In genomic region chr1:219938706-219939105, GRCh38 we compare ENCODE assay signal across 17 cellular contexts. TPM values are rescaled to one million over a fixed set of nuclear protein-coding genes. Genes with fewer than 3 reads are reported as not detected.
A peak's percentile ranks its signal among the peaks of the same experiment; 100 is the strongest.
DNase-seq lines count a peak whose midpoint lies in the region; TF ChIP-seq lines count a peak whose summit lies in the region.
"Had no signal": no experiment of that assay in that cellular context is flagged by ENCODE, and none has a peak within 500 bp of the region (broad histone marks: within the 10 kb centered on the region; RNA-seq: fewer than 3 reads in every experiment).

No MANE protein-coding gene starts in this region.

- TF ChIP-seq CTCF in MCF 10A (IDR thresholded peaks at IDR 0.05; ENCODE audit: unreplicated experiment) = no peak
- no peak for TF ChIP-seq CTCF in breast epithelium (IDR thresholded peaks at IDR 0.05)
- no peak for TF ChIP-seq CTCF in SK-N-SH (IDR thresholded peaks at IDR 0.05)
- no peak for TF ChIP-seq CTCF in fibroblast of pulmonary artery (IDR thresholded peaks at IDR 0.05; ENCODE audit: low read length, missing control alignments)
- no peak for TF ChIP-seq CTCF in prostate gland (IDR thresholded peaks at IDR 0.05)
- no peak for TF ChIP-seq CTCF in vagina (IDR thresholded peaks at IDR 0.05)

- H4K20me1 ChIP-seq in SK-N-SH (ENCODE audit: insufficient read depth) = no peaks in the 10 kb centered on the region

- no peaks in the 10 kb centered on the region for H3K9me3 Mint-ChIP-seq in MCF 10A (ENCODE audit: unreplicated experiment)
- H3K9me3 Mint-ChIP-seq in activated naive CD4-positive, alpha-beta T cell treated with anti-CD3 and anti-CD28 coated beads for 36 hours = peaks cover 1% of the 10 kb centered on the region
- H3K9me3 Mint-ChIP-seq: neural crest cell had no signal

- WGBS in SK-N-SH (ENCODE audit: low lambda C conversion rate) = 15% methylated on average over 2 of the region's 2 CpGs
- WGBS in prostate gland = 10% methylated on average over 2 of the region's 2 CpGs

- no peaks in the 10 kb centered on the region for H3K27me3 ChIP-seq in breast epithelium
- no peaks in the 10 kb centered on the region; the same call in 1 of the 2 replicates for H3K27me3 ChIP-seq in SK-N-SH (ENCODE audit: insufficient read depth)
- H3K27me3 ChIP-seq in prostate gland (replicated peaks; ENCODE audit: insufficient read depth) = no peaks in the 10 kb centered on the region
- no peaks in the 10 kb centered on the region for H3K27me3 ChIP-seq in vagina

- TF ChIP-seq EP300 in SK-N-SH (IDR thresholded peaks at IDR 0.05; ENCODE audit: borderline replicate concordance in 1 of 2, low read depth in 1 of 2, low read length in 1 of 2) = no peak

- intact Hi-C loops in MCF 10A (cut with micrococcal nuclease) (no loop called here), breast epithelium (cut with DNase I; ENCODE audit: low total_unique reads) (no loop called here), prostate gland (cut with DNase I) (no loop called here), vagina (cut with DNase I) (no loop called here)
- intact Hi-C loops in activated naive CD4-positive, alpha-beta T cell treated with anti-CD3 and anti-CD28 coated beads for 36 hours (cut with micrococcal nuclease) = no loop called here

- no peak overlapping the region; the same call in 1 of the 2 replicates for H3K4me2 ChIP-seq in SK-N-SH

- no peak overlapping the region for H3K9ac ChIP-seq in SK-N-SH

- DNase-seq in MCF 10A (ENCODE audit: unreplicated experiment) (peak; percentile 56), breast epithelium (ENCODE audit: low spot score in 2 of 2) (no peak), SK-N-SH (no peak), fibroblast of pulmonary artery (ENCODE audit: low read depth) (peak; percentile 15), prostate gland (ENCODE audit: low spot score) (no peak), vagina (ENCODE audit: extremely low spot score in 2 of 2) (no peak), NCI-H2196 (lab: John Stamatoyannopoulos, UW; ENCODE audit: unreplicated experiment) (no peak)
- no peak for DNase-seq in activated naive CD4-positive, alpha-beta T cell treated with anti-CD3 and anti-CD28 coated beads for 36 hours
- DNase-seq: activated CD8-positive, alpha-beta memory T cell treated with anti-CD3 and anti-CD28 coated beads for 24 hours; activated naive CD4-positive, alpha-beta T cell treated with Interleukin-2 at 50 U/mL for 16 hours; DMS79; left cardiac atrium; NCI-H2171 treated with DMSO at 0.1 percent for 48 hours; transverse colon had no signal

- H3K9me2 ChIP-seq in SK-N-SH = no peaks in the 10 kb centered on the region

- H3F3A ChIP-seq in SK-N-SH (replicated peaks; ENCODE audit: insufficient read depth) = no peaks in the 10 kb centered on the region

- H2AFZ ChIP-seq in SK-N-SH (ENCODE audit: low read depth) = no peak overlapping the region

- POLR2A ChIA-PET in MCF 10A (lab: Yijun Ruan, JAX) (interaction anchor here (0.7 to 2.9 kb wide), 3 partner anchors 12 to 25 kb away, joined by 3 to 16 read pairs (median 4); no protein-coding TSS in a partner anchor), SK-N-SH (lab: Yijun Ruan, JAX) (no interaction called here)

- H3K27ac ChIP-seq in breast epithelium = no peak overlapping the region
- no peak overlapping the region for H3K27ac ChIP-seq in SK-N-SH (ENCODE audit: low read depth in 2 of 2, low read length in 1 of 2)
- H3K27ac ChIP-seq in prostate gland = no peak overlapping the region
- H3K27ac ChIP-seq in vagina = no peak overlapping the region
- H3K27ac ChIP-seq: gastroesophageal sphincter, transverse colon had no signal

- no peak overlapping the region for H3K27ac Mint-ChIP-seq in MCF 10A (ENCODE audit: low read depth, unreplicated experiment)
- no peak overlapping the region for H3K27ac Mint-ChIP-seq in activated naive CD4-positive, alpha-beta T cell treated with anti-CD3 and anti-CD28 coated beads for 36 hours

- CTCF ChIA-PET in MCF 10A (lab: Yijun Ruan, JAX) = interaction anchor here (0.7 to 1.3 kb wide), 6 partner anchors 12 to 1293 kb away, joined by 3 to 5 read pairs (median 3); no protein-coding TSS in a partner anchor
- CTCF ChIA-PET in SK-N-SH (lab: Yijun Ruan, JAX) = interaction anchor here (0.6 kb wide), 1 partner anchor 105 kb away, joined by 3 read pairs; no protein-coding TSS in a partner anchor
- CTCF ChIA-PET in activated naive CD4-positive, alpha-beta T cell treated with anti-CD3 and anti-CD28 coated beads for 36 hours (lab: Charles Lee) = no interaction called here

- no peak for TF ChIP-seq RAD21 in SK-N-SH (IDR thresholded peaks at IDR 0.05; ENCODE audit: low read length)

- no TSS peak for BruUV-seq in MCF 10A (replicated peaks; lab: Mats Ljungman, UMichigan)

- H3K36me3 ChIP-seq in breast epithelium (no peaks in the 10 kb centered on the region), SK-N-SH (replicated peaks in 1 of 2; ENCODE audit: control insufficient read depth in 1 of 2, insufficient read depth in 2 of 2, low read length in 1 of 2) (no peaks in the 10 kb centered on the region), prostate gland (no peaks in the 10 kb centered on the region), vagina (no peaks in the 10 kb centered on the region)
- H3K36me3 ChIP-seq: gastroesophageal sphincter, transverse colon had no signal

- no peak overlapping the region for H3K4me3 Mint-ChIP-seq in MCF 10A (ENCODE audit: unreplicated experiment)
- H3K4me3 Mint-ChIP-seq in activated naive CD4-positive, alpha-beta T cell treated with anti-CD3 and anti-CD28 coated beads for 36 hours = no peak overlapping the region
- H3K4me3 Mint-ChIP-seq: neural crest cell had no signal

- H3K4me3 ChIP-seq in breast epithelium (no peak overlapping the region), SK-N-SH (ENCODE audit: low read depth in 2 of 2, low read length in 1 of 2) (no peak overlapping the region), fibroblast of pulmonary artery (replicated peaks; ENCODE audit: low read depth, low read length) (no peak overlapping the region), prostate gland (no peak overlapping the region), vagina (no peak overlapping the region)
- H3K4me3 ChIP-seq: gastroesophageal sphincter, transverse colon had no signal

- no peaks in the 10 kb centered on the region for H3K4me1 Mint-ChIP-seq in MCF 10A (ENCODE audit: insufficient read depth, unreplicated experiment)
- no peaks in the 10 kb centered on the region for H3K4me1 Mint-ChIP-seq in activated naive CD4-positive, alpha-beta T cell treated with anti-CD3 and anti-CD28 coated beads for 36 hours (ENCODE audit: low read depth)

- H3K36me3 Mint-ChIP-seq in MCF 10A (ENCODE audit: insufficient read depth, unreplicated experiment) = no peaks in the 10 kb centered on the region
- no peaks in the 10 kb centered on the region for H3K36me3 Mint-ChIP-seq in activated naive CD4-positive, alpha-beta T cell treated with anti-CD3 and anti-CD28 coated beads for 36 hours (ENCODE audit: low read depth)

- H3K27me3 Mint-ChIP-seq in MCF 10A (ENCODE audit: insufficient read depth, unreplicated experiment) = peaks cover 66% of the 10 kb centered on the region
- H3K27me3 Mint-ChIP-seq in activated naive CD4-positive, alpha-beta T cell treated with anti-CD3 and anti-CD28 coated beads for 36 hours (ENCODE audit: low read depth) = peaks cover 29% of the 10 kb centered on the region

- no peaks in the 10 kb centered on the region for H3K9me3 ChIP-seq in breast epithelium
- H3K9me3 ChIP-seq in SK-N-SH = no peaks in the 10 kb centered on the region
- H3K9me3 ChIP-seq in prostate gland = no peaks in the 10 kb centered on the region
- H3K9me3 ChIP-seq in vagina = no peaks in the 10 kb centered on the region
- H3K9me3 ChIP-seq: transverse colon had no signal

- H3K4me1 ChIP-seq in breast epithelium (no peaks in the 10 kb centered on the region), SK-N-SH (ENCODE audit: control insufficient read depth in 1 of 2, insufficient read depth in 2 of 2, low read depth in 1 of 2, low read length in 1 of 2) (no peaks in the 10 kb centered on the region), prostate gland (replicated peaks) (no peaks in the 10 kb centered on the region), vagina (no peaks in the 10 kb centered on the region)
- H3K4me1 ChIP-seq: gastroesophageal sphincter, transverse colon had no signal

- no peaks in the 10 kb centered on the region for H3K79me2 ChIP-seq in SK-N-SH (ENCODE audit: insufficient read depth)

- TF ChIP-seq POLR2A in breast epithelium (IDR thresholded peaks at IDR 0.05) (no peak), prostate gland (IDR thresholded peaks at IDR 0.05) (no peak), vagina (IDR thresholded peaks at IDR 0.05) (no peak)

TF ChIP-seq in SK-N-SH, 30 proteins besides CTCF, POLR2A, EP300 and RAD21:
- TF ChIP-seq FOSL2 (IDR thresholded peaks at IDR 0.05; ENCODE audit: borderline replicate concordance, low read depth) (peak; percentile 30; the same call in 1 of the 2 replicates), PBX3 (IDR thresholded peaks at IDR 0.05) (peak; percentile 76), GATA2 (CRISPR knock-in tag; IDR thresholded peaks at IDR 0.05) (no peak), POLR2AphosphoS5 (IDR thresholded peaks at IDR 0.05; ENCODE audit: low read depth, low read length) (no peak), SMC3 (IDR thresholded peaks at IDR 0.05; ENCODE audit: low read depth, low read length) (no peak), TCF12 (IDR thresholded peaks at IDR 0.05) (peak; percentile 50), NFIC (IDR thresholded peaks at IDR 0.05; ENCODE audit: borderline replicate concordance) (0 out of 2 replicates have a peak, but pooled peaks have one; percentile 14)

RNA-seq across cellular contexts. Expression of gene SLC30A10, which starts 10.3 kb away (rescaled TPM):
- not detected in 2 replicates for total RNA-seq in MCF 10A (2022)
- not detected for total RNA-seq in breast epithelium
- 0.02 TPM in 2 replicates for polyA plus RNA-seq in SK-N-SH (2012; rRNA removed)
- 0.03 and 0.04 TPM in 2 replicates for polyA plus RNA-seq in SK-N-SH (2012; cell fraction: cytosol; rRNA removed)
- 0.02 and 0.04 TPM in 2 replicates for polyA plus RNA-seq in SK-N-SH (2012; cell fraction: nucleus; rRNA removed)
- not detected for total RNA-seq in activated naive CD4-positive, alpha-beta T cell treated with anti-CD3 and anti-CD28 coated beads for 36 hours
- 1 to 10 TPM in 1 of 2 donors, under 1 TPM in 1; 0.18 to 1.4 TPM for total RNA-seq in prostate gland
- total RNA-seq in vagina = 0.25 TPM
- total RNA-seq: gastroesophageal sphincter, left cardiac atrium had no signal
- polyA plus RNA-seq: AG04450 had no signal

Comparison
In these comparisons a context has a peak if more than half of its experiments do, and no peak if none do; other contexts are left out.
1. DNase-seq: peak in MCF 10A (single experiment) and fibroblast of pulmonary artery (single experiment); none in breast epithelium (0 of 2), SK-N-SH (single experiment), activated naive CD4-positive, alpha-beta T cell treated with anti-CD3 and anti-CD28 coated beads for 36 hours (single experiment), prostate gland (single experiment), vagina (0 of 2) and NCI-H2196 (single experiment).